8 cellular contexts compared by ENCODE assay signal in the genomic region with DNA sequence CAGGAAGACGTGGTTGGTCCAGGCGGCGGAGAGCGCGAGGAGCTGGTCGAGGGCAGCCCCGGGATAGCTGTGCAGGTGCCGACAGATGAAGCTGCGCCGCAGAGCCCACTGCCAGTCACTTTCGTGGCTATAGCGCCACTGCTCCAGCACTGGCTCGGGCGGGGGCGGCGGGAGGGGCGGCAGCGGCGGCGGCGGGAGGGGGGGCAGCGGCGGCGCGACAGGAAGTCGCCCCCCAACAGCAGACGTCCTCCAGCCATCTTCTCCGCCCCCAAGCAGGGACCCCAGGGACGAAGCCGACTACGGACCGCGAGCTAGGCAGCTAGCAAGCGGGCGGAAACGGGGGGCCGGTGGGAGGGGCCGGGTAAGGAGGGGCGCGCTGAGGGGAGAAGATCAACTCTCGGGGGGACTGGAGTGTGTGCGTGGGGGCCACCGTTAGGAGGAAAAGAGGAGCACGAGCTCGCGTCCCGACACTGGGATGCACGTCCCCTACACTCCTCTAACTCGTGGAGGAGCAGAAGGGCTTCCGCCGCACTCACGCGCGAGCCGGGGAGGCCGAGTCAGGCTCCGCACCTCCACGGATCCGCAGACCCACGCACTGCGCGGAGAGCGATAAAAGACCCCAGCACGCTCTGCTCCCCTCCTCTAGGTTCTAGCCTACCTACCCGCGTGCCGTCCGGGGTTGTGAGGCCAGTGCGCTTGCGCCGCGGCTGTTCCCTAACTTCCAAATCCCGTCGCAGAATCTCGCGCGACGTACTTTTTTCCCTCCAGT. TPM values are rescaled to one million over a fixed set of nuclear protein-coding genes. Genes with fewer than 3 reads are reported as not detected.
DNase-seq lines count a peak whose midpoint lies in the region; ATAC-seq, FAIRE-seq and TF ChIP-seq lines count a peak whose summit lies in the region.

NKRF (minus strand) TSS at position 686 of the 769 bp plus-strand sequence.

- CTCF ChIA-PET in activated B cell treated with CpG ODN at 0.5 μM for 24 hours (lab: Charles Lee): interaction anchor here (1.3 to 1.6 kb wide), 2 partner anchors 26 to 124 kb away, joined by 3 to 6 read pairs; no protein-coding TSS in a partner anchor

- peak; percentile 85 for ATAC-seq in HG02973 (IDR thresholded peaks at IDR 0.05; ENCODE audit: unreplicated experiment)
- ATAC-seq in activated B cell treated with CpG ODN at 0.5 μM for 24 hours (ENCODE audit: low read depth): peak; percentile 73

- peak within 1 kb of the TSS; percentile 77 to 87 for H3K9ac ChIP-seq in kidney (ENCODE audit: low read length in 2 of 2)

- no peaks in the 10 kb centered on the region for H3K36me3 ChIP-seq in kidney (ENCODE audit: control insufficient read depth in 1 of 2, insufficient read depth in 2 of 2, low read length in 2 of 2)

- peaks cover 0 to 2% of the 10 kb centered on the region in 2 donors for H3K4me1 ChIP-seq in kidney (ENCODE audit: control insufficient read depth in 1 of 2, insufficient read depth in 1 of 2, low read depth in 1 of 2, low read length in 2 of 2)

- H3K27ac ChIP-seq in kidney (ENCODE audit: low read depth in 2 of 2, low read length in 2 of 2): peak within 1 kb of the TSS; percentile 95 to 98

- H3K27me3 Mint-ChIP-seq in activated B cell treated with CpG ODN at 0.5 μM for 24 hours: no peaks in the 10 kb centered on the region

- POLR2A ChIA-PET in activated B cell treated with CpG ODN at 0.5 μM for 24 hours (lab: Charles Lee): interaction anchor here (0.6 to 4.3 kb wide), 29 partner anchors 12 to 998 kb away, joined by 3 to 56 read pairs (median 5); partner anchors contain the start of genes MCTS1, RPL39, SEPTIN6 and SOWAHD

- H3K9me3 Mint-ChIP-seq in activated B cell treated with CpG ODN at 0.5 μM for 24 hours: no peaks in the 10 kb centered on the region

- FAIRE-seq in kidney (lab: Jason Lieb, UNC): no peak

- peak within 1 kb of the TSS; percentile 91 for H3K4me3 Mint-ChIP-seq in activated B cell treated with CpG ODN at 0.5 μM for 24 hours

- H3K4me3 ChIP-seq in cardiac fibroblast (replicated peaks in 1 of 2; ENCODE audit: low read depth in 2 of 2, low read length in 2 of 2) (peak within 1 kb of the TSS; percentile 87), kidney (ENCODE audit: low read length in 2 of 2) (peak within 1 kb of the TSS; percentile 91)

- TF ChIP-seq CTCF in activated B cell treated with CpG ODN at 0.5 μM for 24 hours (IDR thresholded peaks at IDR 0.05): no peak
- TF ChIP-seq CTCF in cardiac fibroblast (IDR thresholded peaks at IDR 0.05; ENCODE audit: low read depth, low read length): no peak
- no peak for TF ChIP-seq CTCF in kidney (IDR thresholded peaks at IDR 0.05; ENCODE audit: borderline replicate concordance, extremely low read depth, insufficient read depth)

- peak within 1 kb of the TSS; percentile 94 for H3K27ac Mint-ChIP-seq in activated B cell treated with CpG ODN at 0.5 μM for 24 hours

- DNase-seq in NCI-H510A (lab: John Stamatoyannopoulos, UW) (peak; percentile 76), NCI-H510A treated with DMSO at 0.1 percent for 48 hours (lab: John Stamatoyannopoulos, UW) (no peak), NCI-H2081 (lab: John Stamatoyannopoulos, UW) (peak; percentile 98), activated B cell treated with CpG ODN at 0.5 μM for 24 hours (peak; percentile 72), cardiac fibroblast (ENCODE audit: low read depth in 2 of 2) (peak; percentile 11 to 94), kidney (peak; percentile 96)
- peak; percentile 91 for DNase-seq in stimulated activated CD4-positive, alpha-beta T cell treated with anti-CD3 and anti-CD28 coated beads, Interleukin-15, amount 100 ng/mL, for 24 hours

- intact Hi-C loops in activated B cell treated with CpG ODN at 0.5 μM for 24 hours (cut with micrococcal nuclease) (loop anchor here (1.0 to 5.0 kb wide), 6 partner anchors 12 to 266 kb away; partner anchors contain the start of genes NDUFA1, RNF113A, SEPTIN6 and UBE2A), kidney (cut with DNase I) (no loop called here)

- H3K9me3 ChIP-seq in kidney (ENCODE audit: control insufficient read depth in 1 of 2, low read length in 2 of 2): no peaks in the 10 kb centered on the region

- H3K4me1 Mint-ChIP-seq in activated B cell treated with CpG ODN at 0.5 μM for 24 hours: peaks cover 43% of the 10 kb centered on the region

- H3K36me3 Mint-ChIP-seq in activated B cell treated with CpG ODN at 0.5 μM for 24 hours (ENCODE audit: low read depth): peaks cover 17% of the 10 kb centered on the region

RNA-seq across cellular contexts. Expression of gene NKRF, which starts in this region (rescaled TPM):
- 21.5 and 22.6 TPM in 2 replicates for total RNA-seq in activated B cell treated with CpG ODN at 0.5 μM for 24 hours
- total RNA-seq in kidney: 9.0 TPM
- 5.7 TPM for polyA plus RNA-seq in kidney (ENCODE audit: insufficient read depth, low read depth, low replicate concordance)
